ENCODE assay signal across 1 cellular context in the genomic region with DNA sequence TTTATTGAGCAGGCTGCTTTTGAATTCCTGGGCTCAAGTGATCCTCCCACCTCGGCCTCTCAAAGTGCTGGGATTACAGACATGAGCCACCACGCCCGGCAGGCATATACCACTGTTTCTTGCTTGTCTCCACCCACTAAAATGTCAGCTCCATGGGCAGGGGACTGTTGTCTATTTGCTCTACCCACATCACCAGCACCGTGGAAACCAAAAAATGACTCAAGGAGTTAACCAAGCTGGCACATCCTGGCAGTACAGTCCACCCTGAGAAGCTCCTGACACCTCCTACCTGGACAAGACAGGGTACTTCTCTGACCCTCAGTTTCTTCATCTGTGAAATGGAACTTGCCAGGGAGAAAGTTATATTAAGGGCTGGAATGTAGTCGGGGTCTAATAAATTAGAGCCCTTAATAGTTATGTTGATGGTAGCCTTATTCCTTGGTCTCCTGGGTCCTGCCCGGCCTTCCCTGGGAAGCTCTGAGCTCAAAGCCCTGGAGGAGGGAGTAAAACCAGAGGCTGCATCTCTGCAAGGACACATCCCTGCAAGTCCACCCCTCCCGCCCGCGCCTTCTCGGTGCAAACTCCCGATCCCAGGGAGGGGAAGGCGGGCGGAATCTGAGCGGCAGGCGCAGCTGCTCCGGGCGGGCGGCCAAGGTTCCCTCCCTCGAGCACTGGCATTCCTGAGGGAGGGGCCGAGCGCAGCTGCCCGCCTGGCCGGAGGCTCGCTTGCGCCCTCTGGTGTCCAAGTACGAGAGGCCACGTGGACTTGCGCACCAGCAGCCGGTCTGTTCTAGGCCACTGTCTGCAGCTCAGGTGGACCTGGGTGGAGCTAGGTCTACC.
TF ChIP-seq lines count a peak whose summit lies in the region.

No MANE protein-coding gene starts in this region.

TF ChIP-seq in HepG2, 621 proteins besides CTCF, POLR2A, EP300 and RAD21 (continued from another document):
- TF ChIP-seq, protein P1, sequence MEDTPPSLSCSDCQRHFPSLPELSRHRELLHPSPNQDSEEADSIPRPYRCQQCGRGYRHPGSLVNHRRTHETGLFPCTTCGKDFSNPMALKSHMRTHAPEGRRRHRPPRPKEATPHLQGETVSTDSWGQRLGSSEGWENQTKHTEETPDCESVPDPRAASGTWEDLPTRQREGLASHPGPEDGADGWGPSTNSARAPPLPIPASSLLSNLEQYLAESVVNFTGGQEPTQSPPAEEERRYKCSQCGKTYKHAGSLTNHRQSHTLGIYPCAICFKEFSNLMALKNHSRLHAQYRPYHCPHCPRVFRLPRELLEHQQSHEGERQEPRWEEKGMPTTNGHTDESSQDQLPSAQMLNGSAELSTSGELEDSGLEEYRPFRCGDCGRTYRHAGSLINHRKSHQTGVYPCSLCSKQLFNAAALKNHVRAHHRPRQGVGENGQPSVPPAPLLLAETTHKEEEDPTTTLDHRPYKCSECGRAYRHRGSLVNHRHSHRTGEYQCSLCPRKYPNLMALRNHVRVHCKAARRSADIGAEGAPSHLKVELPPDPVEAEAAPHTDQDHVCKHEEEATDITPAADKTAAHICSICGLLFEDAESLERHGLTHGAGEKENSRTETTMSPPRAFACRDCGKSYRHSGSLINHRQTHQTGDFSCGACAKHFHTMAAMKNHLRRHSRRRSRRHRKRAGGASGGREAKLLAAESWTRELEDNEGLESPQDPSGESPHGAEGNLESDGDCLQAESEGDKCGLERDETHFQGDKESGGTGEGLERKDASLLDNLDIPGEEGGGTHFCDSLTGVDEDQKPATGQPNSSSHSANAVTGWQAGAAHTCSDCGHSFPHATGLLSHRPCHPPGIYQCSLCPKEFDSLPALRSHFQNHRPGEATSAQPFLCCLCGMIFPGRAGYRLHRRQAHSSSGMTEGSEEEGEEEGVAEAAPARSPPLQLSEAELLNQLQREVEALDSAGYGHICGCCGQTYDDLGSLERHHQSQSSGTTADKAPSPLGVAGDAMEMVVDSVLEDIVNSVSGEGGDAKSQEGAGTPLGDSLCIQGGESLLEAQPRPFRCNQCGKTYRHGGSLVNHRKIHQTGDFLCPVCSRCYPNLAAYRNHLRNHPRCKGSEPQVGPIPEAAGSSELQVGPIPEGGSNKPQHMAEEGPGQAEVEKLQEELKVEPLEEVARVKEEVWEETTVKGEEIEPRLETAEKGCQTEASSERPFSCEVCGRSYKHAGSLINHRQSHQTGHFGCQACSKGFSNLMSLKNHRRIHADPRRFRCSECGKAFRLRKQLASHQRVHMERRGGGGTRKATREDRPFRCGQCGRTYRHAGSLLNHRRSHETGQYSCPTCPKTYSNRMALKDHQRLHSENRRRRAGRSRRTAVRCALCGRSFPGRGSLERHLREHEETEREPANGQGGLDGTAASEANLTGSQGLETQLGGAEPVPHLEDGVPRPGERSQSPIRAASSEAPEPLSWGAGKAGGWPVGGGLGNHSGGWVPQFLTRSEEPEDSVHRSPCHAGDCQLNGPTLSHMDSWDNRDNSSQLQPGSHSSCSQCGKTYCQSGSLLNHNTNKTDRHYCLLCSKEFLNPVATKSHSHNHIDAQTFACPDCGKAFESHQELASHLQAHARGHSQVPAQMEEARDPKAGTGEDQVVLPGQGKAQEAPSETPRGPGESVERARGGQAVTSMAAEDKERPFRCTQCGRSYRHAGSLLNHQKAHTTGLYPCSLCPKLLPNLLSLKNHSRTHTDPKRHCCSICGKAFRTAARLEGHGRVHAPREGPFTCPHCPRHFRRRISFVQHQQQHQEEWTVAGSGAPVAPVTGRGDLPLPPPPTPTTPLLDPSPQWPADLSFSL (CRISPR knock-in tag; IDR thresholded peaks at IDR 0.05), result no peak
- TF ChIP-seq NFIC (IDR thresholded peaks at IDR 0.05; ENCODE audit: low read length) (no peak), ZNF44 (CRISPR knock-in tag; IDR thresholded peaks at IDR 0.05) (no peak), NRL (CRISPR knock-in tag; IDR thresholded peaks at IDR 0.05; ENCODE audit: borderline replicate concordance) (0 out of 2 replicates have a peak, but pooled peaks have one; percentile 56), ZMYM2 (CRISPR knock-in tag; IDR thresholded peaks at IDR 0.05) (no peak), ZMYM4 (CRISPR knock-in tag; IDR thresholded peaks at IDR 0.05) (peak; percentile 85), SAP130 (CRISPR knock-in tag; IDR thresholded peaks at IDR 0.05; ENCODE audit: low read depth) (peak; percentile 85), JUNB (CRISPR knock-in tag; IDR thresholded peaks at IDR 0.05; ENCODE audit: borderline replicate concordance) (no peak), DR1 (CRISPR knock-in tag; IDR thresholded peaks at IDR 0.05) (no peak), NR1H2 (CRISPR knock-in tag; IDR thresholded peaks at IDR 0.05; ENCODE audit: borderline replicate concordance, low read depth) (no peak), ZNF564 (CRISPR knock-in tag; IDR thresholded peaks at IDR 0.05) (0 out of 2 replicates have a peak, but pooled peaks have one; percentile 61), CBX2 (IDR thresholded peaks at IDR 0.05; ENCODE audit: low read depth, low read length) (no peak), CBX2 (CRISPR knock-in tag; IDR thresholded peaks at IDR 0.05; ENCODE audit: low read depth) (0 out of 2 replicates have a peak, but pooled peaks have one; percentile 30), ZFP82 (CRISPR knock-in tag; IDR thresholded peaks at IDR 0.05; ENCODE audit: borderline replicate concordance) (no peak), ZNF138 (CRISPR knock-in tag; IDR thresholded peaks at IDR 0.05; ENCODE audit: low read depth) (no peak), XBP1 (CRISPR knock-in tag; IDR thresholded peaks at IDR 0.05) (peak; percentile 59; the same call in 1 of the 2 replicates)
- TF ChIP-seq, protein P2, sequence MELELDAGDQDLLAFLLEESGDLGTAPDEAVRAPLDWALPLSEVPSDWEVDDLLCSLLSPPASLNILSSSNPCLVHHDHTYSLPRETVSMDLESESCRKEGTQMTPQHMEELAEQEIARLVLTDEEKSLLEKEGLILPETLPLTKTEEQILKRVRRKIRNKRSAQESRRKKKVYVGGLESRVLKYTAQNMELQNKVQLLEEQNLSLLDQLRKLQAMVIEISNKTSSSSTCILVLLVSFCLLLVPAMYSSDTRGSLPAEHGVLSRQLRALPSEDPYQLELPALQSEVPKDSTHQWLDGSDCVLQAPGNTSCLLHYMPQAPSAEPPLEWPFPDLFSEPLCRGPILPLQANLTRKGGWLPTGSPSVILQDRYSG (CRISPR knock-in tag; IDR thresholded peaks at IDR 0.05), result no peak
- TF ChIP-seq, protein P3, sequence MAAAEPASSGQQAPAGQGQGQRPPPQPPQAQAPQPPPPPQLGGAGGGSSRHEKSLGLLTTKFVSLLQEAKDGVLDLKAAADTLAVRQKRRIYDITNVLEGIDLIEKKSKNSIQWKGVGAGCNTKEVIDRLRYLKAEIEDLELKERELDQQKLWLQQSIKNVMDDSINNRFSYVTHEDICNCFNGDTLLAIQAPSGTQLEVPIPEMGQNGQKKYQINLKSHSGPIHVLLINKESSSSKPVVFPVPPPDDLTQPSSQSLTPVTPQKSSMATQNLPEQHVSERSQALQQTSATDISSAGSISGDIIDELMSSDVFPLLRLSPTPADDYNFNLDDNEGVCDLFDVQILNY (CRISPR knock-in tag; conservative IDR thresholded peaks at IDR 0.05), result peak; percentile 42; the same call in 1 of the 2 replicates
- TF ChIP-seq, protein P4, sequence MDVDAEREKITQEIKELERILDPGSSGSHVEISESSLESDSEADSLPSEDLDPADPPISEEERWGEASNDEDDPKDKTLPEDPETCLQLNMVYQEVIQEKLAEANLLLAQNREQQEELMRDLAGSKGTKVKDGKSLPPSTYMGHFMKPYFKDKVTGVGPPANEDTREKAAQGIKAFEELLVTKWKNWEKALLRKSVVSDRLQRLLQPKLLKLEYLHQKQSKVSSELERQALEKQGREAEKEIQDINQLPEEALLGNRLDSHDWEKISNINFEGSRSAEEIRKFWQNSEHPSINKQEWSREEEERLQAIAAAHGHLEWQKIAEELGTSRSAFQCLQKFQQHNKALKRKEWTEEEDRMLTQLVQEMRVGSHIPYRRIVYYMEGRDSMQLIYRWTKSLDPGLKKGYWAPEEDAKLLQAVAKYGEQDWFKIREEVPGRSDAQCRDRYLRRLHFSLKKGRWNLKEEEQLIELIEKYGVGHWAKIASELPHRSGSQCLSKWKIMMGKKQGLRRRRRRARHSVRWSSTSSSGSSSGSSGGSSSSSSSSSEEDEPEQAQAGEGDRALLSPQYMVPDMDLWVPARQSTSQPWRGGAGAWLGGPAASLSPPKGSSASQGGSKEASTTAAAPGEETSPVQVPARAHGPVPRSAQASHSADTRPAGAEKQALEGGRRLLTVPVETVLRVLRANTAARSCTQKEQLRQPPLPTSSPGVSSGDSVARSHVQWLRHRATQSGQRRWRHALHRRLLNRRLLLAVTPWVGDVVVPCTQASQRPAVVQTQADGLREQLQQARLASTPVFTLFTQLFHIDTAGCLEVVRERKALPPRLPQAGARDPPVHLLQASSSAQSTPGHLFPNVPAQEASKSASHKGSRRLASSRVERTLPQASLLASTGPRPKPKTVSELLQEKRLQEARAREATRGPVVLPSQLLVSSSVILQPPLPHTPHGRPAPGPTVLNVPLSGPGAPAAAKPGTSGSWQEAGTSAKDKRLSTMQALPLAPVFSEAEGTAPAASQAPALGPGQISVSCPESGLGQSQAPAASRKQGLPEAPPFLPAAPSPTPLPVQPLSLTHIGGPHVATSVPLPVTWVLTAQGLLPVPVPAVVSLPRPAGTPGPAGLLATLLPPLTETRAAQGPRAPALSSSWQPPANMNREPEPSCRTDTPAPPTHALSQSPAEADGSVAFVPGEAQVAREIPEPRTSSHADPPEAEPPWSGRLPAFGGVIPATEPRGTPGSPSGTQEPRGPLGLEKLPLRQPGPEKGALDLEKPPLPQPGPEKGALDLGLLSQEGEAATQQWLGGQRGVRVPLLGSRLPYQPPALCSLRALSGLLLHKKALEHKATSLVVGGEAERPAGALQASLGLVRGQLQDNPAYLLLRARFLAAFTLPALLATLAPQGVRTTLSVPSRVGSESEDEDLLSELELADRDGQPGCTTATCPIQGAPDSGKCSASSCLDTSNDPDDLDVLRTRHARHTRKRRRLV (CRISPR knock-in tag; IDR thresholded peaks at IDR 0.05), result no peak
- TF ChIP-seq, protein P5, sequence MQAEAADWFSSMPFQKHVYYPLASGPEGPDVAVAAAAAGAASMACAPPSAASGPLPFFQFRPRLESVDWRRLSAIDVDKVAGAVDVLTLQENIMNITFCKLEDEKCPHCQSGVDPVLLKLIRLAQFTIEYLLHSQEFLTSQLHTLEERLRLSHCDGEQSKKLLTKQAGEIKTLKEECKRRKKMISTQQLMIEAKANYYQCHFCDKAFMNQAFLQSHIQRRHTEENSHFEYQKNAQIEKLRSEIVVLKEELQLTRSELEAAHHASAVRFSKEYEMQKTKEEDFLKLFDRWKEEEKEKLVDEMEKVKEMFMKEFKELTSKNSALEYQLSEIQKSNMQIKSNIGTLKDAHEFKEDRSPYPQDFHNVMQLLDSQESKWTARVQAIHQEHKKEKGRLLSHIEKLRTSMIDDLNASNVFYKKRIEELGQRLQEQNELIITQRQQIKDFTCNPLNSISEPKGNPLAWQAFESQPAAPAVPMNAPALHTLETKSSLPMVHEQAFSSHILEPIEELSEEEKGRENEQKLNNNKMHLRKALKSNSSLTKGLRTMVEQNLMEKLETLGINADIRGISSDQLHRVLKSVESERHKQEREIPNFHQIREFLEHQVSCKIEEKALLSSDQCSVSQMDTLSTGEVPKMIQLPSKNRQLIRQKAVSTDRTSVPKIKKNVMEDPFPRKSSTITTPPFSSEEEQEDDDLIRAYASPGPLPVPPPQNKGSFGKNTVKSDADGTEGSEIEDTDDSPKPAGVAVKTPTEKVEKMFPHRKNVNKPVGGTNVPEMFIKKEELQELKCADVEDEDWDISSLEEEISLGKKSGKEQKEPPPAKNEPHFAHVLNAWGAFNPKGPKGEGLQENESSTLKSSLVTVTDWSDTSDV (CRISPR knock-in tag; IDR thresholded peaks at IDR 0.05), result no peak
